Comparison of ENCODE assay signal across 12 cellular contexts in the genomic region with DNA sequence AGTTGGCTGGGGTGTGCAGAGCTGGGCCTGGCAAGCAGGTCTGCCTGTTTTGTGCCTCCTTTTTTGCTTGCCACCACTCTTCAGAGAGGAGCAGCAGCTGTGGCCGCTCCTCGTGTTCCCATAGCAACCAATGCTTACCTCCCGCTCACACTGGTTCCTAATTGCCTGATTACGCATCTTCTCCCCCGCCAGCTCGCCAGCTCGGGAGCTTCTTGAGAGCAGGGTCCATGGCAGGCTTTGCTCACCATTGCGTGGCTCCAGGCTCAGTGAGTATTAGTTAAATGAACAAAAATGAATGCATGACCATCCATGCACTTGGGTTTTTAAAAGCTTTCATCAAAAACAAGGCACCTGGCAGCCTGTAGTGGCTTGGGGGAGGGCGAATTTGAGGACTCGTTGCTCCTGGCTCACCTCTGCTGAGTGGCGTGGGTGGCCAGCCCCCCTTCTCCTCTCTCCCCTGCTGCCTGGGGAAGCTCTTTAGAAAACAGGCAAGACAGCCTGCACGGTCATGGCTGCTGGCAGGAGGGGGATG.
A peak's percentile ranks its signal among the peaks of the same experiment; 100 is the strongest.
DNase-seq lines count a peak whose midpoint lies in the region; ATAC-seq and TF ChIP-seq lines count a peak whose summit lies in the region.
"Had no signal": no experiment of that assay in that cellular context is flagged by ENCODE, and none has a peak within 500 bp of the region (broad histone marks: within the 10 kb centered on the region; RNA-seq: fewer than 3 reads in every experiment).

No MANE protein-coding gene starts in this region.

- TF ChIP-seq CTCF in WERI-Rb-1 (IDR thresholded peaks at IDR 0.05; ENCODE audit: low read depth, low read length) = no peak

- DNase-seq in DMS 273 (lab: John Stamatoyannopoulos, UW; ENCODE audit: unreplicated experiment) (peak; percentile 93), NCI-H187 treated with DMSO at 0.1 percent for 48 hours (lab: John Stamatoyannopoulos, UW) (peak; percentile 31), WERI-Rb-1 (peak; percentile 50), kidney tubule cell (ENCODE audit: low spot score) (peak; percentile 23), NCI-H1048 (lab: John Stamatoyannopoulos, UW) (no peak)
- DNase-seq in stimulated activated naive CD4-positive, alpha-beta T cell treated with Interleukin-2 at 50 U/mL for 16 hours (lab: John Stamatoyannopoulos, UW) = no peak
- DNase-seq: effector CD4-positive, alpha-beta T cell; left lung had no signal

- H3K9me3 ChIP-seq in WERI-Rb-1 (ENCODE audit: severe bottlenecking) = no peaks in the 10 kb centered on the region
- H3K9me3 ChIP-seq: left lung had no signal

- H3K27me3 ChIP-seq in WERI-Rb-1 (ENCODE audit: insufficient read depth, low read depth, severe bottlenecking) = no peaks in the 10 kb centered on the region
- H3K27me3 ChIP-seq: left lung had no signal

- H3K4me3 ChIP-seq in WERI-Rb-1 (ENCODE audit: low read depth, low read length) = no peak overlapping the region; the same call in 1 of the 2 replicates
- H3K4me3 ChIP-seq: BLaER1 treated with 17β-estradiol and CSF1 and Interleukin-3, amounts not matched to agents 10 nM and 100 nM; left lung had no signal

- no peaks in the 10 kb centered on the region for H3K36me3 ChIP-seq in WERI-Rb-1
- H3K36me3 ChIP-seq: BLaER1 treated with 17β-estradiol and CSF1 and Interleukin-3, amounts not matched to agents 10 nM and 100 nM; left lung had no signal

- TF ChIP-seq POLR2A in GM18505 (IDR thresholded peaks at IDR 0.05; ENCODE audit: borderline replicate concordance, extremely low read depth, insufficient read depth, insufficient read length) = no peak

- ATAC-seq in GM21786 (IDR thresholded peaks at IDR 0.05; ENCODE audit: unreplicated experiment) (no peak), GM18505 (IDR thresholded peaks at IDR 0.05; ENCODE audit: unreplicated experiment) (no peak)
- ATAC-seq: HepG2, left lung had no signal

- H3K27ac ChIP-seq in WERI-Rb-1 = no peak overlapping the region
- H3K27ac ChIP-seq: BLaER1 treated with 17β-estradiol and CSF1 and Interleukin-3, amounts not matched to agents 10 nM and 100 nM; left lung had no signal

Comparison
In these comparisons a context has a peak if more than half of its experiments do, and no peak if none do; other contexts are left out.
1. DNase-seq: peak in DMS 273 (single experiment), NCI-H187 treated with DMSO at 0.1 percent for 48 hours (single experiment), WERI-Rb-1 (single experiment) and kidney tubule cell (single experiment); none in stimulated activated naive CD4-positive, alpha-beta T cell treated with Interleukin-2 at 50 U/mL for 16 hours (single experiment) and NCI-H1048 (single experiment).